ENCODE assay signal across 22 cellular contexts in genomic region chr10:62112963-62113362, GRCh38.
"Had no signal": no experiment of that assay in that cellular context is flagged by ENCODE, and none has a peak within 500 bp of the region (broad histone marks: within the 10 kb centered on the region; RNA-seq: fewer than 3 reads in every experiment).

No MANE protein-coding gene starts in this region.

- DNase-seq: activated CD4-positive, alpha-beta T cell treated with anti-CD3 and anti-CD28 coated beads for 1 hour; activated CD4-positive, alpha-beta T cell treated with anti-CD3 and anti-CD28 coated beads, Interleukin-2, amount 10 ng/mL, durations not matched to agents 24 days and 14 days; activated CD4-positive, alpha-beta T cell treated with anti-CD3 and anti-CD28 coated beads, Interleukin-2, amount 50 U/mL, for 48 hours; activated CD8-positive, alpha-beta memory T cell treated with anti-CD3 and anti-CD28 coated beads, Interleukin-2, amount 10 ng/mL, durations not matched to agents 7 days and 5 days; activated gamma-delta T cell; activated naive CD4-positive, alpha-beta T cell treated with anti-CD3 and anti-CD28 coated beads for 36 hours; activated T-cell treated with anti-CD3 and anti-CD28 coated beads, Interleukin-2, amount 50 U/mL, for 24 hours; amygdala; MM.1S; NCI-H1105; NCI-H1436; NCI-H187; NCI-H2081; NCI-H510A treated with DMSO at 0.1 percent for 48 hours; NCI-H69; NK-92 treated with Interleukin-12 subunit alpha and Interleukin-12 subunit beta, amount 100 ng/mL, for 24 hours; SHP77 treated with DMSO at 0.1 percent for 48 hours had no signal

- H3K27ac Mint-ChIP-seq: activated CD4-positive, alpha-beta T cell treated with anti-CD3 and anti-CD28 coated beads, Interleukin-2, amount 10 ng/mL, durations not matched to agents 24 days and 14 days; activated CD8-positive, alpha-beta memory T cell treated with anti-CD3 and anti-CD28 coated beads, Interleukin-2, amount 10 ng/mL, durations not matched to agents 7 days and 5 days; activated naive CD4-positive, alpha-beta T cell treated with anti-CD3 and anti-CD28 coated beads for 36 hours; activated T-cell treated with anti-CD3 and anti-CD28 coated beads, Interleukin-2, amount 50 U/mL, for 24 hours; brain; T-helper 1 cell treated with Interleukin-12 subunit alpha and Interleukin-12 subunit beta and Interleukin-4 antibody, amounts not matched to agents 30 μg/mL and 1 μg/mL, for 36 hours; WTC11 had no signal

- H3K4me1 Mint-ChIP-seq: brain, WTC11 had no signal

- H3K4me3 Mint-ChIP-seq: activated CD4-positive, alpha-beta T cell treated with anti-CD3 and anti-CD28 coated beads, Interleukin-2, amount 10 ng/mL, durations not matched to agents 24 days and 14 days; activated CD8-positive, alpha-beta memory T cell treated with anti-CD3 and anti-CD28 coated beads, Interleukin-2, amount 10 ng/mL, durations not matched to agents 7 days and 5 days; activated naive CD4-positive, alpha-beta T cell treated with anti-CD3 and anti-CD28 coated beads for 36 hours; activated naive CD8-positive, alpha-beta T cell; activated T-cell treated with anti-CD3 and anti-CD28 coated beads, Interleukin-2, amount 50 U/mL, for 24 hours; brain; T-helper 1 cell treated with Interleukin-12 subunit alpha and Interleukin-12 subunit beta and Interleukin-4 antibody, amounts not matched to agents 30 μg/mL and 1 μg/mL, for 36 hours; WTC11 had no signal

- H3K36me3 Mint-ChIP-seq: activated naive CD8-positive, alpha-beta T cell; brain; WTC11 had no signal

- H3K27me3 ChIP-seq: cardiac muscle cell had no signal

- H3K4me3 ChIP-seq: cardiac muscle cell had no signal

- ATAC-seq: activated CD8-positive, alpha-beta memory T cell treated with anti-CD3 and anti-CD28 coated beads, Interleukin-2, amount 10 ng/mL, durations not matched to agents 7 days and 5 days; WTC11 had no signal

- H3K36me3 ChIP-seq: cardiac muscle cell had no signal

- H3K27ac ChIP-seq: cardiac muscle cell had no signal

- H3K9me3 Mint-ChIP-seq: activated CD4-positive, alpha-beta T cell treated with anti-CD3 and anti-CD28 coated beads, Interleukin-2, amount 10 ng/mL, durations not matched to agents 24 days and 14 days; activated naive CD4-positive, alpha-beta T cell treated with anti-CD3 and anti-CD28 coated beads for 36 hours; activated T-cell treated with anti-CD3 and anti-CD28 coated beads, Interleukin-2, amount 50 U/mL, for 24 hours; brain; T-helper 1 cell treated with Interleukin-12 subunit alpha and Interleukin-12 subunit beta and Interleukin-4 antibody, amounts not matched to agents 30 μg/mL and 1 μg/mL, for 36 hours; WTC11 had no signal

- H3K27me3 Mint-ChIP-seq: activated CD4-positive, alpha-beta T cell treated with anti-CD3 and anti-CD28 coated beads, Interleukin-2, amount 10 ng/mL, durations not matched to agents 24 days and 14 days; activated CD8-positive, alpha-beta memory T cell treated with anti-CD3 and anti-CD28 coated beads, Interleukin-2, amount 10 ng/mL, durations not matched to agents 7 days and 5 days; activated naive CD8-positive, alpha-beta T cell; activated T-cell treated with anti-CD3 and anti-CD28 coated beads, Interleukin-2, amount 50 U/mL, for 24 hours had no signal
